ENCODE assay signal across 13 cellular contexts in the genomic region with DNA sequence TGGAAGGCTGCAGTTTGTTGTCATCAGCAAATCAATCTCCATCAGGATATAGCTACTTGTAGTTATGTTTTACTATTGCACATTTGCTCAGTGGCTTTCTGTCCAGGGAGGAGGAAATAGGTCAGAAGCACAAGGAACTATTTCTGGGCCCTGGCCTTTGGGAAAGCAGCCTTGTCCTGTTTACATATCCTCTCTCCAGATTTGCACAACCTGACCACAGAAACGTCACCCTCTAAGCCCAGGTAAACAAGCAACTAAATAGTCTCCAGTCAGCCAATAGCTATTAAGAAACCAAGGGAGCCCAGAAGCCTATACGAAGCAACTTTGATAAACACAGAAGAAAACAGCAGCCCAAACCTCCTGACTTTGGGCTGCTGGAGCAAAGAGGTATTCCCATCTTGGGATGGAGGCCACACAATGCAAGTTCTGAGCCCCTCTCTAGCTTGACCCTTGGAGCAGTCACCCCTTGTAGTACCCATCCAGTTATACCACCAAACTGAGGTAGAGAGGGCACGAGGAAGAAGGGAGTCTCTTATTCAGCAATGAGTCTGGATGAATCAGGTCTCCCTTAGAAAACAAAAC. TPM values are rescaled to one million over a fixed set of nuclear protein-coding genes. Genes with fewer than 3 reads are reported as not detected.
DNase-seq lines count a peak whose midpoint lies in the region; ATAC-seq and TF ChIP-seq lines count a peak whose summit lies in the region.
"Had no signal": no experiment of that assay in that cellular context is flagged by ENCODE, and none has a peak within 500 bp of the region (broad histone marks: within the 10 kb centered on the region; RNA-seq: fewer than 3 reads in every experiment).

No MANE protein-coding gene starts in this region.

- intact Hi-C loops in lower lobe of right lung (cut with DNase I): no loop called here

- H3K27ac Mint-ChIP-seq in brain: peak overlapping the region in 4 of 5 experiments; percentile 51 to 100 (median 100)
- H3K27ac Mint-ChIP-seq: activated naive CD8-positive, alpha-beta T cell treated with anti-CD3 and anti-CD28 coated beads, Interleukin-2, amount 10 ng/mL, durations not matched to agents 7 days and 5 days had no signal

- H3K27ac ChIP-seq in lower lobe of right lung (peak overlapping the region; percentile 98), temporal lobe (ENCODE audit: low read depth, low read length) (peak overlapping the region; percentile 99), foreskin keratinocyte (no peak overlapping the region)

- no peak for TF ChIP-seq CTCF in brain (conservative IDR thresholded peaks at IDR 0.05)
- TF ChIP-seq CTCF in lower lobe of right lung (IDR thresholded peaks at IDR 0.05): no peak
- no peak for TF ChIP-seq CTCF in foreskin keratinocyte (conservative IDR thresholded peaks at IDR 0.05)

- H3K36me3 Mint-ChIP-seq in brain: peaks cover 7% of the 10 kb centered on the region

- H3K9me3 ChIP-seq in lower lobe of right lung: no peaks in the 10 kb centered on the region

- H3K4me3 Mint-ChIP-seq in brain: peak overlapping the region in 4 of 5 experiments; percentile 43 to 94 (median 92)
- H3K4me3 Mint-ChIP-seq: activated naive CD8-positive, alpha-beta T cell treated with anti-CD3 and anti-CD28 coated beads, Interleukin-2, amount 10 ng/mL, durations not matched to agents 7 days and 5 days had no signal

- no peak overlapping the region for H3K4me3 ChIP-seq in lower lobe of right lung

- H3K27me3 ChIP-seq in lower lobe of right lung (ENCODE audit: low read depth) (no peaks in the 10 kb centered on the region), foreskin keratinocyte (no peaks in the 10 kb centered on the region)

- DNase-seq in NCI-H526 (lab: John Stamatoyannopoulos, UW) (peak; percentile 35 to 38), NCI-H526 treated with DMSO at 0.1 percent for 48 hours (lab: John Stamatoyannopoulos, UW) (no peak), lower lobe of right lung (no peak), NAMALWA (ENCODE audit: low spot score) (no peak), foreskin keratinocyte (no peak)
- DNase-seq: ACHN; activated naive CD8-positive, alpha-beta T cell treated with anti-CD3 and anti-CD28 coated beads, Interleukin-2, amount 10 ng/mL, durations not matched to agents 7 days and 5 days; effector memory CD8-positive, alpha-beta T cell; KG1; NCI-H446 had no signal

- peaks cover 56% of the 10 kb centered on the region for H3K4me1 Mint-ChIP-seq in brain

- ATAC-seq in lower lobe of right lung (peak; percentile 48 to 57), foreskin keratinocyte (no peak), GM18517 (IDR thresholded peaks at IDR 0.05; ENCODE audit: unreplicated experiment) (no peak)
- ATAC-seq: effector memory CD8-positive, alpha-beta T cell had no signal

- H3K4me1 ChIP-seq in lower lobe of right lung (peaks cover 49% of the 10 kb centered on the region), foreskin keratinocyte (peaks cover 25% of the 10 kb centered on the region)

- H3K36me3 ChIP-seq in lower lobe of right lung: no peaks in the 10 kb centered on the region

- peaks cover 7% of the 10 kb centered on the region for H3K27me3 Mint-ChIP-seq in brain
- H3K27me3 Mint-ChIP-seq: activated naive CD8-positive, alpha-beta T cell treated with anti-CD3 and anti-CD28 coated beads, Interleukin-2, amount 10 ng/mL, durations not matched to agents 7 days and 5 days; effector memory CD8-positive, alpha-beta T cell had no signal

- H3K9me3 Mint-ChIP-seq in brain: peaks cover 0 to 4% (median 0%) of the 10 kb centered on the region in 5 experiments
- H3K9me3 Mint-ChIP-seq: activated naive CD8-positive, alpha-beta T cell treated with anti-CD3 and anti-CD28 coated beads, Interleukin-2, amount 10 ng/mL, durations not matched to agents 7 days and 5 days had no signal

RNA-seq across cellular contexts. Expression of a gene that starts 2.3 kb away (rescaled TPM):
- 15.5 TPM for polyA plus RNA-seq in brain (ENCODE audit: insufficient read depth, low read depth, low replicate concordance)
- 55.3 TPM for total RNA-seq in lower lobe of right lung
- 143 TPM for total RNA-seq in temporal lobe
- total RNA-seq in foreskin keratinocyte: 42.6 and 44.5 TPM in 2 replicates
- polyA plus RNA-seq in foreskin keratinocyte: 7.9 and 9.0 TPM in 2 replicates

RNA-seq across cellular contexts. Expression of a gene that starts 45.7 kb away (rescaled TPM):
- 21.5 TPM for polyA plus RNA-seq in brain (ENCODE audit: insufficient read depth, low read depth, low replicate concordance)
- 37.9 TPM for total RNA-seq in lower lobe of right lung
- total RNA-seq in temporal lobe: 2.7 TPM
- 27.5 and 29.8 TPM in 2 replicates for total RNA-seq in foreskin keratinocyte
- polyA plus RNA-seq in foreskin keratinocyte: 35.9 and 36.5 TPM in 2 replicates

Comparison
In these comparisons a context has a peak if more than half of its experiments do, and no peak if none do; other contexts are left out.
1. DNase-seq: peak in NCI-H526 (2 of 2); none in NCI-H526 treated with DMSO at 0.1 percent for 48 hours (single experiment), lower lobe of right lung (single experiment), NAMALWA (single experiment) and foreskin keratinocyte (0 of 2).
2. ATAC-seq: peak in lower lobe of right lung (2 of 2); none in foreskin keratinocyte (single experiment) and GM18517 (single experiment).